25 cellular contexts compared by ENCODE assay signal in genomic region chr2:26530696-26531095, GRCh38. TPM values are rescaled to one million over a fixed set of nuclear protein-coding genes. Genes with fewer than 3 reads are reported as not detected.
DNase-seq lines count a peak whose midpoint lies in the region; ATAC-seq, FAIRE-seq and TF ChIP-seq lines count a peak whose summit lies in the region.
"Had no signal": no experiment of that assay in that cellular context is flagged by ENCODE, and none has a peak within 500 bp of the region (broad histone marks: within the 10 kb centered on the region; RNA-seq: fewer than 3 reads in every experiment).

No MANE protein-coding gene starts in this region.

- intact Hi-C loops in prostate gland (cut with DNase I): no loop called here

- H3K4me1 Mint-ChIP-seq in chondrocyte (ENCODE audit: low read depth) (peaks cover 15% of the 10 kb centered on the region), nephron (peaks cover 18% of the 10 kb centered on the region)
- H3K4me1 Mint-ChIP-seq: CD8-positive, alpha-beta memory T cell had no signal

- H3K27me3 Mint-ChIP-seq in chondrocyte (ENCODE audit: low read depth) (no peaks in the 10 kb centered on the region), nephron (ENCODE audit: low read depth) (peaks cover 11% of the 10 kb centered on the region)

- no peak for ATAC-seq in GM21526 (IDR thresholded peaks at IDR 0.05; ENCODE audit: low FRiP score, unreplicated experiment)
- ATAC-seq in GM18498 (IDR thresholded peaks at IDR 0.05; ENCODE audit: unreplicated experiment): no peak
- ATAC-seq in GM18858 (IDR thresholded peaks at IDR 0.05; ENCODE audit: unreplicated experiment): no peak
- ATAC-seq: activated CD4-positive, CD25-positive, alpha-beta regulatory T cell treated with anti-CD3 and anti-CD28 coated beads, Interleukin-2, amount 50 U/mL, for 24 hours; left colon; stimulated activated memory B cell treated with anti-CD40 and anti-IgM and Interleukin-4, amounts not matched to agents 10 μg/mL and 1 μg/mL and 100 μg/mL, for 72 hours had no signal

- no peaks in the 10 kb centered on the region for H3K36me3 ChIP-seq in prostate gland
- H3K36me3 ChIP-seq: colonic mucosa, HAP-1, SJCRH30 had no signal

- no peaks in the 10 kb centered on the region for H3K4me1 ChIP-seq in prostate gland (replicated peaks)
- H3K4me1 ChIP-seq: colonic mucosa, HAP-1 had no signal

- TF ChIP-seq CTCF in chondrocyte (IDR thresholded peaks at IDR 0.05) (peak; percentile 40), nephron (IDR thresholded peaks at IDR 0.05; ENCODE audit: unreplicated experiment in 3 of 3) (no peak), prostate gland (IDR thresholded peaks at IDR 0.05) (no peak)

- in situ Hi-C loops in ACHN (cut with HindIII; ENCODE audit: low pct_ligation_motif_present, low pct_unique_long_range_greater_than_20kb, low sequenced_read_pairs): no loop called here

- H3K27me3 ChIP-seq in prostate gland (replicated peaks; ENCODE audit: insufficient read depth): no peaks in the 10 kb centered on the region
- H3K27me3 ChIP-seq: colonic mucosa had no signal

- FAIRE-seq in HTR-8/SVneo (lab: Jason Lieb, UNC): no peak
- FAIRE-seq: frontal cortex, GM19239 had no signal

- no peaks in the 10 kb centered on the region for H3K9me3 Mint-ChIP-seq in chondrocyte (ENCODE audit: low read depth)
- H3K9me3 Mint-ChIP-seq in nephron: no peaks in the 10 kb centered on the region
- H3K9me3 Mint-ChIP-seq: activated T-helper 2 cell treated with anti-CD3 and anti-CD28 coated beads, Interferon-gamma antibody, Interleukin-2, Interleukin-4, amounts not matched to agents 10 μg/mL and 5 μg/mL and 100 μg/mL, durations not matched to agents 14 hours and 24 hours and 36 hours; CD8-positive, alpha-beta memory T cell; mesothelial cell of epicardium; neural crest cell; stimulated activated memory B cell treated with anti-CD40 and anti-IgM and Interleukin-4, amounts not matched to agents 10 μg/mL and 1 μg/mL and 100 μg/mL, for 72 hours; T-helper 2 cell treated with Interferon-gamma antibody and Interleukin-4, amounts not matched to agents 5 μg/mL and 100 μg/mL, for 36 hours had no signal

- H3K9me3 ChIP-seq in prostate gland: no peaks in the 10 kb centered on the region
- H3K9me3 ChIP-seq: colonic mucosa, HAP-1, SJCRH30 had no signal

- TF ChIP-seq POLR2A in prostate gland (IDR thresholded peaks at IDR 0.05): no peak

- H3K4me3 Mint-ChIP-seq in chondrocyte (ENCODE audit: unreplicated experiment) (no peak overlapping the region), nephron (no peak overlapping the region)
- H3K4me3 Mint-ChIP-seq: CD8-positive, alpha-beta memory T cell; mesothelial cell of epicardium; neural crest cell; stimulated activated memory B cell treated with anti-CD40 and anti-IgM and Interleukin-4, amounts not matched to agents 10 μg/mL and 1 μg/mL and 100 μg/mL, for 72 hours; T-helper 2 cell treated with Interferon-gamma antibody and Interleukin-4, amounts not matched to agents 5 μg/mL and 100 μg/mL, for 36 hours had no signal

- H3K4me3 ChIP-seq in prostate gland: no peak overlapping the region
- H3K4me3 ChIP-seq: colonic mucosa, HAP-1, SJCRH30 had no signal

- H3K27ac ChIP-seq in prostate gland: no peak overlapping the region
- H3K27ac ChIP-seq: colonic mucosa, SJCRH30 had no signal

- no peaks in the 10 kb centered on the region for H3K36me3 Mint-ChIP-seq in chondrocyte (ENCODE audit: low read depth)
- no peaks in the 10 kb centered on the region for H3K36me3 Mint-ChIP-seq in nephron (ENCODE audit: low read depth)
- H3K36me3 Mint-ChIP-seq: CD8-positive, alpha-beta memory T cell; mesothelial cell of epicardium; stimulated activated memory B cell treated with anti-CD40 and anti-IgM and Interleukin-4, amounts not matched to agents 10 μg/mL and 1 μg/mL and 100 μg/mL, for 72 hours had no signal

- DNase-seq in ACHN: peak; percentile 32
- peak; percentile 38 for DNase-seq in HTR-8/SVneo (ENCODE audit: insufficient read length, low spot score)
- DNase-seq in chondrocyte (ENCODE audit: low spot score): no peak
- DNase-seq in prostate gland (ENCODE audit: low spot score): no peak
- DNase-seq: amniotic stem cell; CD8-positive, alpha-beta memory T cell; colonic mucosa; KG1; NCI-H1105; OCI-M1; SJCRH30 had no signal

- WGBS in prostate gland: 81% methylated on average over 4 of the region's 4 CpGs

- peak overlapping the region; percentile 73 for H3K27ac Mint-ChIP-seq in chondrocyte (ENCODE audit: unreplicated experiment)
- peak overlapping the region in 2 of 3 experiments; percentile 34 to 44 for H3K27ac Mint-ChIP-seq in nephron
- H3K27ac Mint-ChIP-seq: activated T-helper 2 cell treated with anti-CD3 and anti-CD28 coated beads, Interferon-gamma antibody, Interleukin-2, Interleukin-4, amounts not matched to agents 10 μg/mL and 5 μg/mL and 100 μg/mL, durations not matched to agents 14 hours and 24 hours and 36 hours; mesothelial cell of epicardium; stimulated activated memory B cell treated with anti-CD40 and anti-IgM and Interleukin-4, amounts not matched to agents 10 μg/mL and 1 μg/mL and 100 μg/mL, for 72 hours; T-helper 2 cell treated with Interferon-gamma antibody and Interleukin-4, amounts not matched to agents 5 μg/mL and 100 μg/mL, for 36 hours had no signal

RNA-seq across cellular contexts. Expression of gene OTOF, which starts 52.8 kb away (rescaled TPM):
- total RNA-seq in chondrocyte: not detected in 3 replicates
- under 1 TPM in 1 of 2 donors, not detected in 1; 0.68 TPM for total RNA-seq in prostate gland
- total RNA-seq: colonic mucosa, left colon had no signal

Comparison
In these comparisons a context has a peak if more than half of its experiments do, and no peak if none do; other contexts are left out.
1. DNase-seq: peak in ACHN (single experiment) and HTR-8/SVneo (single experiment); none in chondrocyte (single experiment) and prostate gland (single experiment).